Comparison of ENCODE assay signal across 1 cellular context in genomic region chr5:41789434-41789833, GRCh38.
TF ChIP-seq lines count a peak whose summit lies in the region.

No MANE protein-coding gene starts in this region.

TF ChIP-seq in IMR-90, 13 proteins besides CTCF, POLR2A, EP300 and RAD21:
- no peak for TF ChIP-seq RCOR1 (IDR thresholded peaks at IDR 0.05; ENCODE audit: insufficient replicate concordance, low read length)
